In genomic region chr9:85964949-85965348, GRCh38 we compare ENCODE assay signal across 27 cellular contexts.
"Had no signal": no experiment of that assay in that cellular context is flagged by ENCODE, and none has a peak within 500 bp of the region (broad histone marks: within the 10 kb centered on the region; RNA-seq: fewer than 3 reads in every experiment).

No MANE protein-coding gene starts in this region.

- H2AFZ ChIP-seq: hepatocyte had no signal

- H3K4me1 Mint-ChIP-seq: stimulated activated memory B cell treated with anti-CD40 and anti-IgM and Interleukin-4, amounts not matched to agents 10 μg/mL and 1 μg/mL and 100 μg/mL, for 72 hours had no signal

- H3K9me3 ChIP-seq: esophagus muscularis mucosa, gastroesophageal sphincter, heart left ventricle, ovary, psoas muscle, sigmoid colon, suprapubic skin, transverse colon, upper lobe of right lung, uterus had no signal

- H3K27ac ChIP-seq: esophagus muscularis mucosa, foreskin keratinocyte, gastroesophageal sphincter, heart left ventricle, hepatocyte, ovary, psoas muscle, sigmoid colon, suprapubic skin, transverse colon, upper lobe of right lung, uterus had no signal

- ATAC-seq: foreskin keratinocyte; gastroesophageal sphincter; heart left ventricle; left lobe of liver; natural killer cell; psoas muscle; right cardiac atrium; stimulated activated memory B cell treated with anti-CD40 and anti-IgM and Interleukin-4, amounts not matched to agents 10 μg/mL and 1 μg/mL and 100 μg/mL, for 72 hours; upper lobe of right lung had no signal

- FAIRE-seq: endothelial cell of umbilical vein, kidney had no signal

- H3K4me2 ChIP-seq: hepatocyte had no signal

- H3K4me1 ChIP-seq: foreskin keratinocyte, psoas muscle, uterus had no signal

- H3K4me3 ChIP-seq: esophagus muscularis mucosa, gastroesophageal sphincter, heart left ventricle, hepatocyte, lung, ovary, psoas muscle, sigmoid colon, suprapubic skin, transverse colon, upper lobe of right lung, uterus had no signal

- H3K36me3 ChIP-seq: ovary, uterus had no signal

- H3K9me3 Mint-ChIP-seq: memory B cell; natural killer cell; stimulated activated memory B cell treated with anti-CD40 and anti-IgM and Interleukin-4, amounts not matched to agents 10 μg/mL and 1 μg/mL and 100 μg/mL, for 72 hours; stimulated activated naive CD8-positive, alpha-beta T cell treated with anti-CD3 and anti-CD28 coated beads, Interleukin-15, Interleukin-2, amounts not matched to agents 100 ng/mL and 50 ng/mL, for 24 hours had no signal

- H3K27ac Mint-ChIP-seq: memory B cell; natural killer cell; stimulated activated memory B cell treated with anti-CD40 and anti-IgM and Interleukin-4, amounts not matched to agents 10 μg/mL and 1 μg/mL and 100 μg/mL, for 72 hours; stimulated activated naive CD8-positive, alpha-beta T cell treated with anti-CD3 and anti-CD28 coated beads, Interleukin-15, Interleukin-2, amounts not matched to agents 100 ng/mL and 50 ng/mL, for 24 hours had no signal

- H3K27me3 ChIP-seq: esophagus muscularis mucosa, foreskin keratinocyte, gastroesophageal sphincter, heart left ventricle, hepatocyte, ovary, sigmoid colon, suprapubic skin, transverse colon, upper lobe of right lung, uterus had no signal

- H3K4me3 Mint-ChIP-seq: memory B cell; natural killer cell; stimulated activated memory B cell treated with anti-CD40 and anti-IgM and Interleukin-4, amounts not matched to agents 10 μg/mL and 1 μg/mL and 100 μg/mL, for 72 hours; stimulated activated naive CD8-positive, alpha-beta T cell treated with anti-CD3 and anti-CD28 coated beads, Interleukin-15, Interleukin-2, amounts not matched to agents 100 ng/mL and 50 ng/mL, for 24 hours had no signal

- DNase-seq: dermis blood vessel endothelial cell; effector memory CD4-positive, alpha-beta T cell; foreskin keratinocyte; heart left ventricle; kidney; natural killer cell; occipital lobe; ovary; posterior cingulate gyrus; psoas muscle; right cardiac atrium; sigmoid colon; stimulated activated CD4-positive, alpha-beta T cell treated with anti-CD3 and anti-CD28 coated beads, Interleukin-2, amount 100 ng/mL, for 24 hours; stimulated activated CD4-positive, alpha-beta T cell treated with anti-CD3 and anti-CD28 coated beads, Interleukin-4, amount 100 ng/mL, for 24 hours; transverse colon; upper lobe of right lung; uterus had no signal

- H3K27me3 Mint-ChIP-seq: memory B cell; stimulated activated memory B cell treated with anti-CD40 and anti-IgM and Interleukin-4, amounts not matched to agents 10 μg/mL and 1 μg/mL and 100 μg/mL, for 72 hours; stimulated activated naive CD8-positive, alpha-beta T cell treated with anti-CD3 and anti-CD28 coated beads, Interleukin-15, Interleukin-2, amounts not matched to agents 100 ng/mL and 50 ng/mL, for 24 hours had no signal
